ENCODE assay signal across 19 cellular contexts in the genomic region with DNA sequence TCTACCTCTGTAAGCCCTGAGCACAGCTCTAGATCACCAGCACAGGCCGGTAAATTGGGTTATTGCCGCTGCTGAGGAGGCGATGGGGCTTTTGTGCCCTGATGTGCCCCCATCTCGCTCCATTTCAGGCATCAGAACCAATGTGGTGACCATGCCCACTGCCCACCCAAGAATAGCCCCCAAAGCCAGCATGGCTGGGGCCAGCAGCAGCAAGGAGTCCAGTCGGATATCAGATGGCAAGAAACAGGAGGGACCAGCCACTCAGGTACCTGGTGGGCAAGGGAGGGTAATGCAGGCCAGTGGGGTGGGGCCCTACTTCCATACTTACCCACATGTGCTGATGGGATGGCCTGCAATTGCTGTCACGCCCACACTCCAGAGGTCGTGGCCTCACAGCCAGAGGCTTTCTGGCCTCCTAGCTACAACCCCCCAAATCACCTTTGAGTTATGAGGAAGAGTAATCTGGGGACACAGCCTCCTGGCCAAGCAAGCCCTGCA.
"Had no signal": no experiment of that assay in that cellular context is flagged by ENCODE, and none has a peak within 500 bp of the region (broad histone marks: within the 10 kb centered on the region; RNA-seq: fewer than 3 reads in every experiment).

No MANE protein-coding gene starts in this region.

- H3K27me3 ChIP-seq: neural progenitor cell, pancreas, upper lobe of left lung had no signal

- H3K9ac ChIP-seq: neural progenitor cell had no signal

- H3K4me1 ChIP-seq: neural progenitor cell, pancreas, upper lobe of left lung had no signal

- H3K9me3 ChIP-seq: pancreas, upper lobe of left lung had no signal

- H3K4me3 ChIP-seq: coronary artery, neural progenitor cell, pancreas, upper lobe of left lung had no signal

- DNase-seq: activated CD4-positive, alpha-beta memory T cell treated with anti-CD3 and anti-CD28 coated beads for 36 hours; activated CD4-positive, alpha-beta T cell treated with anti-CD3 and anti-CD28 coated beads for 1 hour; activated CD8-positive, alpha-beta memory T cell treated with anti-CD3 and anti-CD28 coated beads, Interleukin-2, amount 10 ng/mL, durations not matched to agents 7 days and 5 days; activated effector memory CD4-positive, alpha-beta T cell treated with anti-CD3 and anti-CD28 coated beads, Interleukin-2, amount 50 U/mL, for 16 hours; activated T-cell treated with anti-CD3 and anti-CD28 coated beads, Interleukin-2, amount 50 U/mL, for 1 hour; amniotic stem cell; effector CD4-positive, alpha-beta T cell; foreskin fibroblast; midbrain; pancreas; stimulated activated CD4-positive, alpha-beta T cell treated with anti-CD3 and anti-CD28 coated beads, Interleukin-2, amount 100 ng/mL, for 48 hours; stimulated activated naive CD4-positive, alpha-beta T cell treated with Interleukin-2 at 50 U/mL for 16 hours; T-helper 1 cell; upper lobe of left lung had no signal

- H3K4me1 Mint-ChIP-seq: central memory CD8-positive, alpha-beta T cell had no signal

- ATAC-seq: activated CD8-positive, alpha-beta memory T cell treated with anti-CD3 and anti-CD28 coated beads, Interleukin-2, amount 10 ng/mL, durations not matched to agents 7 days and 5 days; pancreas; SK-N-SH treated with all-trans-retinoic acid at 6 μM for 48 hours had no signal

- H3K27ac ChIP-seq: coronary artery, neural progenitor cell, pancreas, upper lobe of left lung had no signal

- H2AFZ ChIP-seq: neural progenitor cell had no signal

- H3K27me3 Mint-ChIP-seq: activated CD4-positive, alpha-beta memory T cell treated with anti-CD3 and anti-CD28 coated beads for 36 hours; activated CD8-positive, alpha-beta memory T cell treated with anti-CD3 and anti-CD28 coated beads, Interleukin-2, amount 10 ng/mL, durations not matched to agents 7 days and 5 days; activated naive CD8-positive, alpha-beta T cell; central memory CD8-positive, alpha-beta T cell had no signal

- H3K27ac Mint-ChIP-seq: activated CD4-positive, alpha-beta memory T cell treated with anti-CD3 and anti-CD28 coated beads for 36 hours; activated CD8-positive, alpha-beta memory T cell treated with anti-CD3 and anti-CD28 coated beads, Interleukin-2, amount 10 ng/mL, durations not matched to agents 7 days and 5 days; activated naive CD8-positive, alpha-beta T cell had no signal

- H3K9me3 Mint-ChIP-seq: activated CD4-positive, alpha-beta memory T cell treated with anti-CD3 and anti-CD28 coated beads for 36 hours; central memory CD8-positive, alpha-beta T cell; neural progenitor cell had no signal

- H3K4me2 ChIP-seq: neural progenitor cell had no signal

- H3K4me3 Mint-ChIP-seq: activated CD4-positive, alpha-beta memory T cell treated with anti-CD3 and anti-CD28 coated beads for 36 hours; activated CD8-positive, alpha-beta memory T cell treated with anti-CD3 and anti-CD28 coated beads, Interleukin-2, amount 10 ng/mL, durations not matched to agents 7 days and 5 days; activated naive CD8-positive, alpha-beta T cell; central memory CD8-positive, alpha-beta T cell; neural progenitor cell had no signal
